In the genomic region with DNA sequence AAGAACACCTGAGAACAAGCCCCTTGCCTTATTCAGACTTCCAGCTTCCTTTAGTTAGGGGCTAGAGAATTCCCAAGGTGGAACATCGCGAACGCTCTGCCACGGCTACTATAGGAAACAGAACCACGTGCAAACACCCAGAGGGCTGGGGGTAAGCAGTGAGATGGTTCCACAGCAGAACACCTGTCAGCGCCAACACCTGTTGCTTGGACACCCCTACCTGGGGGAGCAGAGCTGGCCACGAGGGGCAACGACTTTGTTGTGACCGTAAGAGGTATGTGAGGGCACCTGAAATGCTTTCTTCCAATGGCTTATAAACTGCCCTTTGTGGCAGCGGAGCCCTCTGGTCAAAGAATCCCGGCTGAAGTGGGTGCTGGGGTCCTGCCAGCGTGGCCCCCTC, we compare ENCODE assay signal across 19 cellular contexts. TPM values are rescaled to one million over a fixed set of nuclear protein-coding genes. Genes with fewer than 3 reads are reported as not detected.
DNase-seq lines count a peak whose midpoint lies in the region; ATAC-seq, FAIRE-seq and TF ChIP-seq lines count a peak whose summit lies in the region.
"Had no signal": no experiment of that assay in that cellular context is flagged by ENCODE, and none has a peak within 500 bp of the region (broad histone marks: within the 10 kb centered on the region; RNA-seq: fewer than 3 reads in every experiment).

No MANE protein-coding gene starts in this region.

- POLR2A ChIA-PET in HEK293 (lab: Yijun Ruan, JAX) = no interaction called here

- no peak for ATAC-seq in T-helper 17 cell

- H3K27ac Mint-ChIP-seq in T-helper 17 cell = no peak overlapping the region

- TF ChIP-seq POLR2A in testis (IDR thresholded peaks at IDR 0.05) = no peak

- H3K27me3 Mint-ChIP-seq in T-helper 17 cell = no peaks in the 10 kb centered on the region
- H3K27me3 Mint-ChIP-seq: CD8-positive, alpha-beta memory T cell had no signal

- DNase-seq in SJSA1 (ENCODE audit: low read depth in 1 of 2, low spot score in 2 of 2) (no peak), kidney (peak; percentile 45), testis (no peak), T-helper 17 cell (no peak), COLO829 (ENCODE audit: low spot score) (no peak)
- DNase-seq in activated CD4-positive, alpha-beta T cell treated with anti-CD3 and anti-CD28 coated beads for 48 hours = no peak
- DNase-seq: CD8-positive, alpha-beta memory T cell; H9; NCI-H1694; NCI-H2081; NCI-H2171 treated with DMSO at 0.1 percent for 48 hours; NCI-H524 treated with DMSO at 0.1 percent for 48 hours had no signal

- H3K9me3 ChIP-seq in HEK293 (ENCODE audit: control insufficient read depth, insufficient read depth, low read depth, low read length) = no peaks in the 10 kb centered on the region
- no peaks in the 10 kb centered on the region for H3K9me3 ChIP-seq in SJSA1 (replicated peaks)
- H3K9me3 ChIP-seq in kidney (ENCODE audit: control insufficient read depth in 1 of 2, low read length in 2 of 2) = no peaks in the 10 kb centered on the region
- no peaks in the 10 kb centered on the region for H3K9me3 ChIP-seq in testis
- H3K9me3 ChIP-seq in T-helper 17 cell (ENCODE audit: control insufficient read depth, low read length, poor library complexity, severe bottlenecking) = no peaks in the 10 kb centered on the region

- H3K36me3 Mint-ChIP-seq in T-helper 17 cell (ENCODE audit: low read depth) = no peaks in the 10 kb centered on the region

- peaks cover 8% of the 10 kb centered on the region for H3K4me1 Mint-ChIP-seq in T-helper 17 cell

- CTCF ChIA-PET in HEK293 (lab: Yijun Ruan, JAX) = interaction anchor here (0.7 kb wide), 1 partner anchor 12 kb away, joined by 3 read pairs; no protein-coding TSS in a partner anchor

- H3K36me3 ChIP-seq in HEK293 (ENCODE audit: control insufficient read depth in 2 of 2, insufficient read depth in 1 of 2, low read length in 2 of 2) (peaks cover 0 to 34% of the 10 kb centered on the region in 2 experiments; a peak in 1 of 3 replicates), SJSA1 (peaks cover 52% of the 10 kb centered on the region), kidney (ENCODE audit: control insufficient read depth in 1 of 2, insufficient read depth in 2 of 2, low read length in 2 of 2) (peaks cover 8 to 12% of the 10 kb centered on the region in 2 donors), testis (ENCODE audit: low read depth, missing control alignments) (no peaks in the 10 kb centered on the region)

- no peak overlapping the region for H3K27ac ChIP-seq in HEK293 (ENCODE audit: extremely low read depth, low read depth, low read length)
- H3K27ac ChIP-seq in SJSA1 = peak overlapping the region; percentile 74
- no peak overlapping the region for H3K27ac ChIP-seq in kidney (ENCODE audit: low read depth in 2 of 2, low read length in 2 of 2)
- H3K27ac ChIP-seq in testis = peak overlapping the region; percentile 59 to 62
- H3K27ac ChIP-seq: C4-2B had no signal

- WGBS in testis, 2 donors = 81 to 89% methylated on average over 11 to 12 of the region's 12 CpGs

- FAIRE-seq in kidney (lab: Jason Lieb, UNC) = no peak
- FAIRE-seq: A204.1, G401.6, GM12892, RCC 7860 had no signal

- TF ChIP-seq CTCF in HEK293 (tag by site-specific recombination; IDR thresholded peaks at IDR 0.05) = no peak
- TF ChIP-seq CTCF in kidney (IDR thresholded peaks at IDR 0.05; ENCODE audit: borderline replicate concordance, extremely low read depth, insufficient read depth) = no peak
- no peak for TF ChIP-seq CTCF in testis (IDR thresholded peaks at IDR 0.05)

- intact Hi-C loops in kidney (cut with DNase I) (no loop called here), testis (cut with DNase I; ENCODE audit: low total_unique reads) (no loop called here)

- H3K4me3 Mint-ChIP-seq in T-helper 17 cell = no peak overlapping the region
- H3K4me3 Mint-ChIP-seq: CD8-positive, alpha-beta memory T cell; H9 had no signal

- 0 out of 2 replicates have a peak, but pooled peaks cover 4% of the 10 kb centered on the region for H3K4me1 ChIP-seq in HEK293 (ENCODE audit: control insufficient read depth, insufficient read depth, low read length)
- peaks cover 68% of the 10 kb centered on the region for H3K4me1 ChIP-seq in SJSA1 (replicated peaks)
- H3K4me1 ChIP-seq in kidney (ENCODE audit: control insufficient read depth in 1 of 2, insufficient read depth in 1 of 2, low read depth in 1 of 2, low read length in 2 of 2) = no peaks in the 10 kb centered on the region
- H3K4me1 ChIP-seq in testis = peaks cover 23% of the 10 kb centered on the region

- H3K9ac ChIP-seq in kidney (ENCODE audit: low read length in 2 of 2) = no peak overlapping the region

- H3K27me3 ChIP-seq in SJSA1 (replicated peaks) = no peaks in the 10 kb centered on the region
- no peaks in the 10 kb centered on the region for H3K27me3 ChIP-seq in testis

- H3K4me3 ChIP-seq in HEK293 (ENCODE audit: low read depth, low read length) = no peak overlapping the region
- H3K4me3 ChIP-seq in SJSA1 = no peak overlapping the region
- no peak overlapping the region for H3K4me3 ChIP-seq in kidney (ENCODE audit: low read length in 2 of 2)
- H3K4me3 ChIP-seq in testis = no peak overlapping the region
- H3K4me3 ChIP-seq: GM23248 had no signal

TF ChIP-seq in HEK293, 187 proteins besides CTCF, POLR2A, EP300 and RAD21:
- TF ChIP-seq ZNF555 (tag by site-specific recombination; conservative IDR thresholded peaks at IDR 0.05) (no peak), ZNF785 (tag by site-specific recombination; IDR thresholded peaks at IDR 0.05) (no peak), BCL11A (tag by site-specific recombination; IDR thresholded peaks at IDR 0.05; ENCODE audit: low read depth) (no peak), SCRT2 (tag by site-specific recombination; IDR thresholded peaks at IDR 0.05) (peak; percentile 95), ZNF664 (tag by site-specific recombination; IDR thresholded peaks at IDR 0.05) (no peak), SCRT1 (tag by site-specific recombination; IDR thresholded peaks at IDR 0.05; ENCODE audit: borderline replicate concordance) (peak; percentile 94)

RNA-seq across cellular contexts. Expression of gene MRPL37, which starts 50.7 kb away (rescaled TPM):
- 133 and 157 TPM in 2 replicates for total RNA-seq in SJSA1 (2014; rRNA removed; shearing (Covaris generic))
- total RNA-seq in kidney = 47.4 TPM
- 114 TPM for polyA plus RNA-seq in kidney (ENCODE audit: insufficient read depth, low read depth, low replicate concordance)
- 10 to 100 TPM; 89.1 to 91.4 TPM for total RNA-seq in testis
- polyA plus RNA-seq in testis (ENCODE audit: insufficient read depth, low read depth, low replicate concordance) = 74.2 TPM
- total RNA-seq in T-helper 17 cell = 10 to 100 TPM; 25.7 to 29.8 TPM

RNA-seq across cellular contexts. Expression of gene CYB5RL, which starts 50.8 kb away (rescaled TPM):
- 2.5 and 4.9 TPM in 2 replicates for total RNA-seq in SJSA1 (2014; rRNA removed; shearing (Covaris generic))
- total RNA-seq in kidney = 8.1 TPM
- polyA plus RNA-seq in kidney (ENCODE audit: insufficient read depth, low read depth, low replicate concordance) = 3.9 TPM
- total RNA-seq in testis = 10 to 100 TPM in 1 of 2 donors, 1 to 10 TPM in 1; 8.7 to 11.5 TPM
- polyA plus RNA-seq in testis (ENCODE audit: insufficient read depth, low read depth, low replicate concordance) = 6.3 TPM
- total RNA-seq in T-helper 17 cell = 1 to 10 TPM; 2.9 to 4.6 TPM

Comparison
In these comparisons a context has a peak if more than half of its experiments do, and no peak if none do; other contexts are left out.
1. H3K27ac ChIP-seq: peak in SJSA1 (single experiment) and testis (2 of 2); none in HEK293 (single experiment) and kidney (0 of 2).